1 cellular context compared by ENCODE assay signal in genomic region chr1:54885237-54885679, GRCh38.
TF ChIP-seq lines count a peak whose summit lies in the region.

No MANE protein-coding gene starts in this region.

TF ChIP-seq in HepG2, 621 proteins besides CTCF, POLR2A, EP300 and RAD21 (continued from another document and continues in another):
- TF ChIP-seq AHDC1 (CRISPR knock-in tag; IDR thresholded peaks at IDR 0.05; ENCODE audit: borderline replicate concordance) (no peak), ZNF740 (CRISPR knock-in tag; IDR thresholded peaks at IDR 0.05) (no peak), ZNF670 (CRISPR knock-in tag; IDR thresholded peaks at IDR 0.05; ENCODE audit: borderline replicate concordance) (no peak), ZNF605 (CRISPR knock-in tag; IDR thresholded peaks at IDR 0.05) (peak; percentile 34; the same call in 1 of the 2 replicates), ZNF7 (CRISPR knock-in tag; IDR thresholded peaks at IDR 0.05) (no peak), TFDP2 (CRISPR knock-in tag; IDR thresholded peaks at IDR 0.05) (no peak), ZNF17 (CRISPR knock-in tag; IDR thresholded peaks at IDR 0.05) (no peak), TGIF2 (CRISPR knock-in tag; IDR thresholded peaks at IDR 0.05) (peak; percentile 41; the same call in 1 of the 2 replicates), SP140L (CRISPR knock-in tag; IDR thresholded peaks at IDR 0.05; ENCODE audit: borderline replicate concordance) (no peak), ZNF136 (CRISPR knock-in tag; IDR thresholded peaks at IDR 0.05; ENCODE audit: low read depth) (no peak), TEAD3 (CRISPR knock-in tag; optimal IDR thresholded peaks at IDR 0.05; ENCODE audit: borderline replicate concordance) (no peak), ZFY (CRISPR knock-in tag; IDR thresholded peaks at IDR 0.05) (0 out of 2 replicates have a peak, but pooled peaks have one; percentile 14), ZNF614 (CRISPR knock-in tag; IDR thresholded peaks at IDR 0.05; ENCODE audit: borderline replicate concordance) (no peak), ZNF781 (CRISPR knock-in tag; IDR thresholded peaks at IDR 0.05; ENCODE audit: borderline replicate concordance, not compliant biosample characterization) (no peak), LCORL (IDR thresholded peaks at IDR 0.05) (no peak), LCORL (CRISPR knock-in tag; IDR thresholded peaks at IDR 0.05) (no peak), TBL1XR1 (IDR thresholded peaks at IDR 0.05; ENCODE audit: borderline replicate concordance, low read length, partially characterized antibody) (no peak), TCF7 (IDR thresholded peaks at IDR 0.05; ENCODE audit: low read depth) (no peak), SNAPC2 (CRISPR knock-in tag; IDR thresholded peaks at IDR 0.05) (no peak), KIAA2018 (CRISPR knock-in tag; IDR thresholded peaks at IDR 0.05; ENCODE audit: borderline replicate concordance) (no peak), TEF (CRISPR knock-in tag; IDR thresholded peaks at IDR 0.05) (no peak), SMARCE1 (IDR thresholded peaks at IDR 0.05; ENCODE audit: borderline replicate concordance) (no peak), PCBP2 (optimal IDR thresholded peaks at IDR 0.05; ENCODE audit: low read depth, low read length, poor library complexity, severe bottlenecking) (no peak), ZNF570 (CRISPR knock-in tag; IDR thresholded peaks at IDR 0.05; ENCODE audit: borderline replicate concordance) (no peak), SATB2 (CRISPR knock-in tag; IDR thresholded peaks at IDR 0.05) (no peak), SALL1 (CRISPR knock-in tag; IDR thresholded peaks at IDR 0.05) (peak; percentile 37; the same call in 1 of the 2 replicates), ZNF232 (CRISPR knock-in tag; IDR thresholded peaks at IDR 0.05; ENCODE audit: borderline replicate concordance) (no peak), SNAI1 (CRISPR knock-in tag; IDR thresholded peaks at IDR 0.05; ENCODE audit: borderline replicate concordance) (no peak), ZNF281 (CRISPR knock-in tag; IDR thresholded peaks at IDR 0.05; ENCODE audit: borderline replicate concordance) (0 out of 2 replicates have a peak, but pooled peaks have one; percentile 16), DMTF1 (CRISPR knock-in tag; IDR thresholded peaks at IDR 0.05) (no peak), ZNF224 (CRISPR knock-in tag; IDR thresholded peaks at IDR 0.05) (no peak), FOXP1 (IDR thresholded peaks at IDR 0.05) (no peak), FOXP1 (CRISPR knock-in tag; IDR thresholded peaks at IDR 0.05) (no peak), ZNF619 (CRISPR knock-in tag; IDR thresholded peaks at IDR 0.05) (no peak), ZMAT3 (CRISPR knock-in tag; conservative IDR thresholded peaks at IDR 0.05) (no peak), ZSCAN25 (CRISPR knock-in tag; IDR thresholded peaks at IDR 0.05) (no peak)
